25 cellular contexts compared by ENCODE assay signal in the genomic region with DNA sequence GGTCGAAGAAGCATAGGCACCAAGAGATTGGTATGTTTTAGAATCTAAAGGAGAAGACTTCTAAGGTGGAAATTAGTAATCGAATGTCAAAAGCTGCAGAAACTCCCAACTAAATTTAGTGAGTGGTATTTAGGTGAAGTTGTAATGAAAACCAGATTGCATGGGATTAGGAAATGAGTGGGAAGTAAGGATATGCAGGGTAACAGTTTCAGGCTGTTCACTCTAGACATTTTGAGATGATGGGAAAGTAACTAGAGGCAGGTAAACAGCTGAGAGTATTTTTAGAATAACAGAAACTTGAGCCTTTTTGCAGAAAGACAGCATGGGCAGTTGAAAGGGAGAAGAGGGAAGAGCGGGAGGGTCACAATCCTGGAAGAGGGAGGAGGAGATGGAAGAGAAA. TPM values are rescaled to one million over a fixed set of nuclear protein-coding genes. Genes with fewer than 3 reads are reported as not detected.
DNase-seq lines count a peak whose midpoint lies in the region; ATAC-seq, FAIRE-seq and TF ChIP-seq lines count a peak whose summit lies in the region.
"Had no signal": no experiment of that assay in that cellular context is flagged by ENCODE, and none has a peak within 500 bp of the region (broad histone marks: within the 10 kb centered on the region; RNA-seq: fewer than 3 reads in every experiment).

No MANE protein-coding gene starts in this region.

- FAIRE-seq in HepG2 (lab: Jason Lieb, UNC): no peak
- FAIRE-seq: RCC 7860 had no signal

- H3K36me3 ChIP-seq in HepG2 (replicated peaks in 1 of 2; ENCODE audit: control insufficient read depth in 1 of 2, insufficient read depth in 2 of 2, low read length in 2 of 2): peaks cover 0 to 2% of the 10 kb centered on the region in 2 experiments; a peak in 1 of 5 replicates
- H3K36me3 ChIP-seq in right lobe of liver: no peaks in the 10 kb centered on the region
- H3K36me3 ChIP-seq in muscle layer of duodenum (ENCODE audit: control insufficient read depth in 1 of 2, insufficient read depth in 2 of 2, low read length in 2 of 2): no peaks in the 10 kb centered on the region
- H3K36me3 ChIP-seq: BLaER1, ovary had no signal

- H3K9ac ChIP-seq in HepG2 (ENCODE audit: insufficient read depth, low read depth, low read length): no peak overlapping the region
- H3K9ac ChIP-seq: BLaER1 had no signal

- POLR2A ChIA-PET in HepG2 (lab: Yijun Ruan, JAX): interaction anchor here (0.9 to 2.2 kb wide), 6 partner anchors 10 to 96 kb away, joined by 3 to 12 read pairs (median 4); a partner anchor contains a TSS

- TF ChIP-seq RAD21 in HepG2 (CRISPR knock-in tag; IDR thresholded peaks at IDR 0.05): no peak

- H3K27me3 ChIP-seq in HepG2 (ENCODE audit: control insufficient read depth in 1 of 2, insufficient read depth in 2 of 2, low read length in 2 of 2): no peaks in the 10 kb centered on the region
- H3K27me3 ChIP-seq in right lobe of liver: no peaks in the 10 kb centered on the region
- no peaks in the 10 kb centered on the region for H3K27me3 ChIP-seq in muscle layer of duodenum (ENCODE audit: low read depth, low read length)
- H3K27me3 ChIP-seq: BLaER1, ovary, spleen had no signal

- no peak overlapping the region for H3K4me2 ChIP-seq in HepG2 (ENCODE audit: low read depth, low read length)
- H3K4me2 ChIP-seq: BLaER1 had no signal

- CTCF ChIA-PET in HepG2 (lab: Yijun Ruan, JAX; ENCODE audit: low intra/inter-chr PET ratio, low total read pairs): no interaction called here

- H2AFZ ChIP-seq in HepG2 (ENCODE audit: low read length): no peak overlapping the region

- no TSS peak for BruUV-seq in HepG2 (replicated peaks; lab: Mats Ljungman, UMichigan)

- H3K4me1 ChIP-seq in HepG2 (ENCODE audit: insufficient read depth, low read length) (peaks cover 98% of the 10 kb centered on the region), right lobe of liver (peaks cover 0 to 22% (median 8%) of the 10 kb centered on the region in 4 donors), muscle layer of duodenum (ENCODE audit: control insufficient read depth in 1 of 2, insufficient read depth in 2 of 2, low read length in 2 of 2) (peaks cover 0 to 12% of the 10 kb centered on the region in 2 donors)

- no peak for TF ChIP-seq POLR2A in HepG2 (IDR thresholded peaks at IDR 0.05; ENCODE audit: insufficient read depth in 1 of 2, low read depth in 2 of 2, low read length in 2 of 2)
- no peak for TF ChIP-seq POLR2A in right lobe of liver (IDR thresholded peaks at IDR 0.05)

- peaks cover 11% of the 10 kb centered on the region for H4K20me1 ChIP-seq in HepG2 (ENCODE audit: insufficient read depth, low read length)
- H4K20me1 ChIP-seq: BLaER1 had no signal

- no peak for TF ChIP-seq CTCF in HepG2 (CRISPR knock-in tag; IDR thresholded peaks at IDR 0.05)
- no peak for TF ChIP-seq CTCF in right lobe of liver (IDR thresholded peaks at IDR 0.05)

- 91% methylated on average over 3 of the region's 3 CpGs for WGBS in HepG2 (ENCODE audit: low lambda C conversion rate)
- 77% methylated on average over 3 of the region's 3 CpGs for WGBS in right lobe of liver (ENCODE audit: insufficient coverage, low coverage, low lambda C conversion rate, missing lambda C conversion rate)

- H3K27ac ChIP-seq in HepG2 (ENCODE audit: extremely low read length, insufficient read depth, low read length): no peak overlapping the region
- no peak overlapping the region for H3K27ac ChIP-seq in right lobe of liver
- peak overlapping the region; percentile 1 for H3K27ac ChIP-seq in muscle layer of duodenum (ENCODE audit: low read length)
- H3K27ac ChIP-seq: BLaER1, ovary, spleen had no signal

- TF ChIP-seq EP300 in HepG2 (IDR thresholded peaks at IDR 0.05; ENCODE audit: low read depth in 2 of 2, low read length in 2 of 2) (no peak), HepG2 (CRISPR knock-in tag; IDR thresholded peaks at IDR 0.05; ENCODE audit: borderline replicate concordance) (no peak)

- H3K79me2 ChIP-seq in HepG2 (ENCODE audit: insufficient read depth, low read length): peaks cover 23% of the 10 kb centered on the region

- DNase-seq in HepG2 (ENCODE audit: low spot score): no peak
- DNase-seq in right lobe of liver: no peak
- DNase-seq in cerebellar cortex (ENCODE audit: low spot score): peak; percentile 69
- DNase-seq in NCI-H510A treated with DMSO at 0.1 percent for 48 hours (lab: John Stamatoyannopoulos, UW): no peak
- DNase-seq in AG20443 (ENCODE audit: low spot score): no peak
- DNase-seq: activated CD4-positive, alpha-beta T cell treated with anti-CD3 and anti-CD28 coated beads, Interleukin-2, amount 50 U/mL, for 4 hours; activated CD8-positive, alpha-beta memory T cell treated with anti-CD3 and anti-CD28 coated beads, Interleukin-2, amount 10 ng/mL, durations not matched to agents 7 days and 5 days; activated naive CD8-positive, alpha-beta T cell treated with anti-CD3 and anti-CD28 coated beads, Interleukin-2, amount 50 U/mL, for 24 hours; activated T-cell treated with anti-CD3 and anti-CD28 coated beads, Interleukin-2, amount 50 U/mL, for 48 hours; cerebellar nuclear complex; immature natural killer cell; left cardiac atrium; NCI-H146; NCI-H226; ovary; spleen; stimulated activated CD4-positive, alpha-beta T cell treated with anti-CD3 and anti-CD28 coated beads, Interleukin-2, amount 100 ng/mL, for 24 hours; stimulated activated naive CD8-positive, alpha-beta T cell treated with anti-CD3 and anti-CD28 coated beads, Interleukin-15, amount 100 ng/mL, for 72 hours had no signal

- H3K9me3 ChIP-seq in HepG2 (ENCODE audit: low read length) (no peaks in the 10 kb centered on the region), right lobe of liver (no peaks in the 10 kb centered on the region), muscle layer of duodenum (ENCODE audit: control insufficient read depth in 1 of 2, low read length in 2 of 2) (no peaks in the 10 kb centered on the region)
- H3K9me3 ChIP-seq: ovary, spleen had no signal

- intact Hi-C loops in HepG2 (cut with micrococcal nuclease; ENCODE audit: unreplicated experiment) (no loop called here), right lobe of liver (cut with DNase I) (no loop called here)

- H3K4me3 ChIP-seq in HepG2 (replicated peaks in 1 of 3; ENCODE audit: insufficient read depth in 1 of 3, low read depth in 2 of 3, low read length in 3 of 3) (no peak overlapping the region), right lobe of liver (no peak overlapping the region), muscle layer of duodenum (ENCODE audit: low read depth in 1 of 2, low read length in 2 of 2) (no peak overlapping the region)
- H3K4me3 ChIP-seq: BLaER1, ovary, spleen had no signal

- ATAC-seq in HepG2 (no peak), right lobe of liver (no peak), GM21423 (IDR thresholded peaks at IDR 0.05; ENCODE audit: unreplicated experiment) (no peak)
- ATAC-seq: activated CD4-positive, CD25-positive, alpha-beta regulatory T cell treated with anti-CD3 and anti-CD28 coated beads, Interleukin-2, amount 50 U/mL, for 24 hours; activated CD8-positive, alpha-beta memory T cell treated with anti-CD3 and anti-CD28 coated beads, Interleukin-2, amount 10 ng/mL, durations not matched to agents 7 days and 5 days; activated naive CD8-positive, alpha-beta T cell treated with anti-CD3 and anti-CD28 coated beads, Interleukin-2, amount 50 U/mL, for 24 hours; esophagus mucosa; HCT116; stimulated activated naive CD8-positive, alpha-beta T cell treated with anti-CD3 and anti-CD28 coated beads, Interleukin-15, amount 100 ng/mL, for 72 hours had no signal

- in situ Hi-C loops in HepG2 (cut with HindIII; ENCODE audit: extremely low pct_ligation_motif_present, low pct_unique_long_range_greater_than_20kb): no loop called here

TF ChIP-seq in HepG2, 621 proteins besides CTCF, POLR2A, EP300 and RAD21 (continues in another document):
- TF ChIP-seq PRPF4 (IDR thresholded peaks at IDR 0.05; ENCODE audit: low read depth, low read length, poor library complexity, severe bottlenecking): no peak
- TF ChIP-seq ZNF256 (CRISPR knock-in tag; conservative IDR thresholded peaks at IDR 0.05): no peak
- TF ChIP-seq ZNF549 (CRISPR knock-in tag; IDR thresholded peaks at IDR 0.05): no peak
- TF ChIP-seq ZBTB7B (CRISPR knock-in tag; IDR thresholded peaks at IDR 0.05): no peak
- no peak for TF ChIP-seq FOXM1 (CRISPR knock-in tag; IDR thresholded peaks at IDR 0.05)

RNA-seq across cellular contexts. Expression of a gene that starts 12.7 kb away (rescaled TPM):
- 22.5 and 24.7 TPM in 2 replicates for total RNA-seq in HepG2 (2016; rRNA removed; fragmentation: Illumina TruSeq; extraction: Trizol)
- total RNA-seq in HepG2 (2016; cell fraction: cytosol; rRNA removed; fragmentation: Illumina TruSeq; extraction: Trizol; ENCODE audit: low read depth): 4.3 and 5.4 TPM in 2 replicates
- 21.4 and 23.6 TPM in 2 replicates for total RNA-seq in HepG2 (2016; cell fraction: insoluble cytoplasmic fraction; rRNA removed; fragmentation: Illumina TruSeq; extraction: Trizol)
- 14.5 and 17.5 TPM in 2 replicates for total RNA-seq in HepG2 (2016; cell fraction: membrane; rRNA removed; fragmentation: Illumina TruSeq; extraction: Trizol)
- 31.3 and 35.8 TPM in 2 replicates for total RNA-seq in HepG2 (2016; cell fraction: nucleus; rRNA removed; fragmentation: Illumina TruSeq; extraction: Trizol)
- 33.4 and 35.4 TPM in 2 replicates for polyA plus RNA-seq in HepG2 (2011; rRNA removed)
- polyA plus RNA-seq in HepG2 (2011; cell fraction: cytosol; rRNA removed): 19.4 and 28.2 TPM in 2 replicates
- polyA plus RNA-seq in HepG2 (2011; cell fraction: nucleus; rRNA removed): 51.7 and 53.2 TPM in 2 replicates
- 31.5 and 33.4 TPM in 2 replicates for polyA plus RNA-seq in HepG2 (2012)
- polyA plus RNA-seq in HepG2 (2016; cell fraction: cytosol; fragmentation: Illumina TruSeq; extraction: Trizol; ENCODE audit: low read depth): 1.8 and 1.9 TPM in 2 replicates
- polyA plus RNA-seq in HepG2 (2016; cell fraction: insoluble cytoplasmic fraction; fragmentation: Illumina TruSeq; extraction: Trizol; ENCODE audit: low read depth): 22.0 and 23.2 TPM in 2 replicates
- polyA plus RNA-seq in HepG2 (2016; cell fraction: membrane; fragmentation: Illumina TruSeq; extraction: Trizol; ENCODE audit: low read depth): 7.4 and 7.5 TPM in 2 replicates
- 70.5 and 74.3 TPM in 2 replicates for polyA plus RNA-seq in HepG2 (2016; cell fraction: nucleus; fragmentation: Illumina TruSeq; extraction: Trizol; ENCODE audit: insufficient read depth, low read depth)
- polyA minus RNA-seq in HepG2 (2011; rRNA and poly(A)+ RNA removed; ENCODE audit: low replicate concordance): 0.26 and 48.0 TPM in 2 replicates
- polyA minus RNA-seq in HepG2 (2011; cell fraction: cytosol; rRNA and poly(A)+ RNA removed): 37.3 and 43.9 TPM in 2 replicates
- 61.7 and 66.8 TPM in 2 replicates for polyA minus RNA-seq in HepG2 (2011; cell fraction: nucleus; rRNA and poly(A)+ RNA removed)
- total RNA-seq in right lobe of liver: 10 to 100 TPM in 5 of 6 experiments, 1 to 10 TPM in 1; 9.3 to 16.1 (median 14.3) TPM
